In genomic region chr6:153084393-153084792, GRCh38 we compare ENCODE assay signal across 15 cellular contexts. TPM values are rescaled to one million over a fixed set of nuclear protein-coding genes. Genes with fewer than 3 reads are reported as not detected.
DNase-seq lines count a peak whose midpoint lies in the region; ATAC-seq and TF ChIP-seq lines count a peak whose summit lies in the region.
"Had no signal": no experiment of that assay in that cellular context is flagged by ENCODE, and none has a peak within 500 bp of the region (broad histone marks: within the 10 kb centered on the region; RNA-seq: fewer than 3 reads in every experiment).

No MANE protein-coding gene starts in this region.

- H3K4me1 Mint-ChIP-seq in HFFc6 (ENCODE audit: low read depth): peaks cover 16% of the 10 kb centered on the region

- TF ChIP-seq CTCF in HFFc6 (IDR thresholded peaks at IDR 0.05) (no peak), astrocyte of the spinal cord (IDR thresholded peaks at IDR 0.05; ENCODE audit: low read depth, low read length) (no peak)

- H3K27ac Mint-ChIP-seq in HFFc6: no peak overlapping the region
- H3K27ac Mint-ChIP-seq: activated T-cell treated with anti-CD3 and anti-CD28 coated beads, Interleukin-2, amount 50 U/mL, for 72 hours had no signal

- no peaks in the 10 kb centered on the region for H3K9me3 Mint-ChIP-seq in HFFc6
- H3K9me3 Mint-ChIP-seq: activated T-cell treated with anti-CD3 and anti-CD28 coated beads, Interleukin-2, amount 50 U/mL, for 72 hours had no signal

- H3K4me3 Mint-ChIP-seq in HFFc6: peak overlapping the region; percentile 1; the same call in 1 of the 2 replicates
- H3K4me3 Mint-ChIP-seq: activated T-cell treated with anti-CD3 and anti-CD28 coated beads, Interleukin-2, amount 50 U/mL, for 72 hours had no signal

- peak; percentile 36 for DNase-seq in AG08395 (ENCODE audit: low spot score)
- DNase-seq in HFFc6: no peak
- DNase-seq in astrocyte of the spinal cord (ENCODE audit: low read depth, low spot score): peak; percentile 22
- DNase-seq in iris pigment epithelial cell (ENCODE audit: low read depth): peak; percentile 62
- DNase-seq in cortex of kidney (lab: John Stamatoyannopoulos, UW): no peak
- no peak for DNase-seq in glomerular visceral epithelial cell (ENCODE audit: extremely low spot score)
- DNase-seq: activated CD4-positive, alpha-beta T cell treated with anti-CD3 and anti-CD28 coated beads, Interleukin-2, amount 50 U/mL, for 4 hours; activated T-cell treated with anti-CD3 and anti-CD28 coated beads, Interleukin-2, amount 50 U/mL, for 72 hours; Karpas-422; NCI-H187; stimulated activated CD4-positive, alpha-beta T cell treated with anti-CD3 and anti-CD28 coated beads, Interleukin-15, amount 100 ng/mL, for 24 hours; uterus had no signal

- no peaks in the 10 kb centered on the region for H3K36me3 Mint-ChIP-seq in HFFc6 (ENCODE audit: low read depth)

- H3K27me3 Mint-ChIP-seq in HFFc6 (ENCODE audit: insufficient read depth): no peaks in the 10 kb centered on the region

- in situ Hi-C loops in astrocyte of the spinal cord (cut with HindIII; ENCODE audit: low sequenced_read_pairs): no loop called here

- ATAC-seq in HG03196 (IDR thresholded peaks at IDR 0.05; ENCODE audit: unreplicated experiment): no peak
- ATAC-seq in HG03520 (IDR thresholded peaks at IDR 0.05; ENCODE audit: unreplicated experiment): no peak
- ATAC-seq: activated T-cell treated with anti-CD3 and anti-CD28 coated beads, Interleukin-2, amount 50 U/mL, for 72 hours had no signal

- no peak overlapping the region for H3K4me3 ChIP-seq in astrocyte of the spinal cord (ENCODE audit: low read depth, low read length)
- H3K4me3 ChIP-seq: BLaER1, uterus had no signal

RNA-seq across cellular contexts. Expression of gene RGS17, which starts 46.7 kb away (rescaled TPM):
- total RNA-seq in HFFc6 (2021; fragmentation: NEBNext Ultra II Directional; extraction: Animal tissue kit (Norgen Biotek cat#: 25700)): under 1 TPM in 5 of 6 experiments, not detected in 1; 0.02 to 0.24 (median 0.09) TPM
- total RNA-seq: activated T-cell treated with anti-CD3 and anti-CD28 coated beads, Interleukin-2, amount 50 U/mL, for 72 hours had no signal

Comparison
In these comparisons a context has a peak if more than half of its experiments do, and no peak if none do; other contexts are left out.
1. DNase-seq: peak in AG08395 (single experiment), astrocyte of the spinal cord (single experiment) and iris pigment epithelial cell (single experiment); none in HFFc6 (single experiment), cortex of kidney (single experiment) and glomerular visceral epithelial cell (single experiment).